In the genomic region with DNA sequence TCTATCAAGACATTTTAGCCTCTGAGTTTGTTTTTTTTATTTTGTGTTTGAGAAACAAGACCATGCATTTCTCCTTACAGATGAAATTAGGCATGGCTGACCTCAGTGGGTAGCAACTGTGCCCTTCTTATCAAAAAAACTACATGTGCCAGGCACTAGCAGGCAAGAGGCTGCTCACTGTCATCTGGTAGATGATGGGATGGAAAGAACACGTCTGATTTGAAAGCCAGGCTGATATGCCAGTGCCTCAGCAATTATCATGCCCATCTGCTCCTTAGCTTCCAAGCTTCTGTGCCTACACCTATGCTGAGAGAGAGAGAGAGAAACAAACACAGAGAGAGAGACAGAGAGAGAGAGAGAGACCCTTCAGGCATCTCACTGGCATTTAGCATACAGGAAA, we compare ENCODE assay signal across 1 cellular context.
TF ChIP-seq lines count a peak whose summit lies in the region.

No MANE protein-coding gene starts in this region.

TF ChIP-seq in SK-N-SH treated with all-trans-retinoic acid at 6 μM for 48 hours, 23 proteins besides CTCF, POLR2A, EP300 and RAD21 (continued from another document):
- no peak for TF ChIP-seq TCF4 (CRISPR knock-in tag; IDR thresholded peaks at IDR 0.05; ENCODE audit: borderline replicate concordance)
- TF ChIP-seq, protein P1, sequence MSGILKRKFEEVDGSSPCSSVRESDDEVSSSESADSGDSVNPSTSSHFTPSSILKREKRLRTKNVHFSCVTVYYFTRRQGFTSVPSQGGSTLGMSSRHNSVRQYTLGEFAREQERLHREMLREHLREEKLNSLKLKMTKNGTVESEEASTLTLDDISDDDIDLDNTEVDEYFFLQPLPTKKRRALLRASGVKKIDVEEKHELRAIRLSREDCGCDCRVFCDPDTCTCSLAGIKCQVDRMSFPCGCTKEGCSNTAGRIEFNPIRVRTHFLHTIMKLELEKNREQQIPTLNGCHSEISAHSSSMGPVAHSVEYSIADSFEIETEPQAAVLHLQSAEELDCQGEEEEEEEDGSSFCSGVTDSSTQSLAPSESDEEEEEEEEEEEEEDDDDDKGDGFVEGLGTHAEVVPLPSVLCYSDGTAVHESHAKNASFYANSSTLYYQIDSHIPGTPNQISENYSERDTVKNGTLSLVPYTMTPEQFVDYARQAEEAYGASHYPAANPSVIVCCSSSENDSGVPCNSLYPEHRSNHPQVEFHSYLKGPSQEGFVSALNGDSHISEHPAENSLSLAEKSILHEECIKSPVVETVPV (CRISPR knock-in tag; IDR thresholded peaks at IDR 0.05) = no peak
- no peak for TF ChIP-seq ESRRG (CRISPR knock-in tag; IDR thresholded peaks at IDR 0.05)
- no peak for TF ChIP-seq RARB (CRISPR knock-in tag; IDR thresholded peaks at IDR 0.05)
- no peak for TF ChIP-seq ZC3H10 (CRISPR knock-in tag; IDR thresholded peaks at IDR 0.05)
- TF ChIP-seq, protein P2, sequence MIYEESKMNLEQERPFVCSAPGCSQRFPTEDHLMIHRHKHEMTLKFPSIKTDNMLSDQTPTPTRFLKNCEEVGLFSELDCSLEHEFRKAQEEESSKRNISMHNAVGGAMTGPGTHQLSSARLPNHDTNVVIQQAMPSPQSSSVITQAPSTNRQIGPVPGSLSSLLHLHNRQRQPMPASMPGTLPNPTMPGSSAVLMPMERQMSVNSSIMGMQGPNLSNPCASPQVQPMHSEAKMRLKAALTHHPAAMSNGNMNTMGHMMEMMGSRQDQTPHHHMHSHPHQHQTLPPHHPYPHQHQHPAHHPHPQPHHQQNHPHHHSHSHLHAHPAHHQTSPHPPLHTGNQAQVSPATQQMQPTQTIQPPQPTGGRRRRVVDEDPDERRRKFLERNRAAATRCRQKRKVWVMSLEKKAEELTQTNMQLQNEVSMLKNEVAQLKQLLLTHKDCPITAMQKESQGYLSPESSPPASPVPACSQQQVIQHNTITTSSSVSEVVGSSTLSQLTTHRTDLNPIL (CRISPR knock-in tag; IDR thresholded peaks at IDR 0.05; ENCODE audit: low read depth) = no peak
